Comparison of ENCODE assay signal across 10 cellular contexts in the genomic region with DNA sequence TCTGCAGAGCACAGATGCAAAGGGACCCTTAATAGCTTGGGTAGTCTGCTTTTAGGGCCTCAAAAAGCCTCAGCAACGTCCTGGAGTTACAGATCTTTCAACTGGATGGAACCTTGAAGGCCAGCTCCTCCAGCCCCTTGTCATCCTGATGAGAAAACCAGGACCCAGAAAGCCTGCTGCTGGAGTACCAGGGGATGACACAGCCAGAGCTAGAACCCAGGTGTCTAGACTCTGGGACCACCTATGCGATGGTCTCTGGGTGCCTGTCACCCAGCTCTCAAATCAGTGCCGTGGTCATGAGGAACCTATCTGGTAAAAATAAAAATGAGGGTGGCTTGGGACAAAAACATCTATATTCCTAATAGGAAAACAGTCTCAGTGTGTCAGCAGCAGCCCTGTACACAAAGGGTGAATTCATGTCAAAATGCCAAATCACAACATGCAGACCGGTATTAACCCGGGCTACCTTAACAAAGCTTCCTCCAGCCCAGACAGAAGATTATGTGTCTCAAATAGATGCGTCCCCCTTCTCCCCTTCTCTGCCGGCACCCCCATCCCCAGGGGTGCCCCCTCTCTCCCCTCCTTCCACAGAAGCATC. TPM values are rescaled to one million over a fixed set of nuclear protein-coding genes. Genes with fewer than 3 reads are reported as not detected.
DNase-seq lines count a peak whose midpoint lies in the region; ATAC-seq and TF ChIP-seq lines count a peak whose summit lies in the region.
"Had no signal": no experiment of that assay in that cellular context is flagged by ENCODE, and none has a peak within 500 bp of the region (broad histone marks: within the 10 kb centered on the region; RNA-seq: fewer than 3 reads in every experiment).

No MANE protein-coding gene starts in this region.

- no peak for ATAC-seq in HG02885 (IDR thresholded peaks at IDR 0.05; ENCODE audit: poor library complexity, unreplicated experiment)

- intact Hi-C loops in ascending aorta (cut with DNase I) (loop anchor here (5.0 kb wide), 1 partner anchor 95 kb away; no protein-coding TSS in a partner anchor), left ventricle myocardium inferior (cut with micrococcal nuclease) (no loop called here), spleen (cut with DNase I; ENCODE audit: low total_unique reads) (loop anchor here (10.0 kb wide), 1 partner anchor 138 kb away; no protein-coding TSS in a partner anchor)

- CTCF ChIA-PET in HEK293 (lab: Yijun Ruan, JAX) = interaction anchor here (1.2 to 1.6 kb wide), 2 partner anchors 143 to 211 kb away, joined by 3 read pairs; no protein-coding TSS in a partner anchor

- peak overlapping the region; percentile 69 for H3K27ac ChIP-seq in HEK293 (ENCODE audit: extremely low read depth, low read depth, low read length)
- H3K27ac ChIP-seq in ascending aorta = peak overlapping the region; percentile 97 to 99
- peak overlapping the region; percentile 85 for H3K27ac ChIP-seq in left ventricle myocardium inferior (replicated peaks)
- peak overlapping the region; percentile 27 to 82 (median 69) for H3K27ac ChIP-seq in spleen

- DNase-seq in ascending aorta (ENCODE audit: low spot score in 2 of 2) (peak in 1 of 2 donors; percentile 57), left ventricle myocardium inferior (no peak), spleen (no peak), NCI-H2081 treated with DMSO at 0.1 percent for 48 hours (lab: John Stamatoyannopoulos, UW) (no peak), NCI-H345 (lab: John Stamatoyannopoulos, UW) (no peak)
- no peak for DNase-seq in stimulated activated CD4-positive, alpha-beta T cell treated with anti-CD3 and anti-CD28 coated beads, Interleukin-15, amount 100 ng/mL, for 24 hours
- DNase-seq: activated CD4-positive, CD25-positive, alpha-beta regulatory T cell treated with anti-CD3 and anti-CD28 coated beads, Interleukin-2, amount 50 U/mL, for 72 hours; NCI-H1436 treated with DMSO at 0.1 percent for 48 hours had no signal

- H3K9me3 ChIP-seq in HEK293 (ENCODE audit: control insufficient read depth, insufficient read depth, low read depth, low read length) = no peaks in the 10 kb centered on the region
- H3K9me3 ChIP-seq in ascending aorta = no peaks in the 10 kb centered on the region
- H3K9me3 ChIP-seq in left ventricle myocardium inferior (replicated peaks) = no peaks in the 10 kb centered on the region
- no peaks in the 10 kb centered on the region for H3K9me3 ChIP-seq in spleen

- TF ChIP-seq POLR2A in spleen (IDR thresholded peaks at IDR 0.05) = no peak

- TF ChIP-seq CTCF in HEK293 (tag by site-specific recombination; IDR thresholded peaks at IDR 0.05) (no peak), ascending aorta (IDR thresholded peaks at IDR 0.05) (no peak), left ventricle myocardium inferior (IDR thresholded peaks at IDR 0.05; ENCODE audit: borderline replicate concordance) (no peak), spleen (IDR thresholded peaks at IDR 0.05 in 8 of 11, conservative IDR thresholded peaks at IDR 0.05 in 3 of 11) (no peak)

- POLR2A ChIA-PET in HEK293 (lab: Yijun Ruan, JAX) = interaction anchor here (0.6 to 1.1 kb wide), 2 partner anchors 18 to 30 kb away, joined by 3 to 5 read pairs; no protein-coding TSS in a partner anchor

- no peaks in the 10 kb centered on the region for H3K27me3 ChIP-seq in ascending aorta
- H3K27me3 ChIP-seq in left ventricle myocardium inferior (ENCODE audit: low read depth) = no peaks in the 10 kb centered on the region
- no peaks in the 10 kb centered on the region for H3K27me3 ChIP-seq in spleen (replicated peaks in 1 of 7)

- peaks cover 32% of the 10 kb centered on the region for H3K4me1 ChIP-seq in HEK293 (ENCODE audit: control insufficient read depth, insufficient read depth, low read length)
- peaks cover 31 to 75% of the 10 kb centered on the region in 2 donors for H3K4me1 ChIP-seq in ascending aorta
- peaks cover 76% of the 10 kb centered on the region for H3K4me1 ChIP-seq in left ventricle myocardium inferior
- peaks cover 49 to 88% (median 73%) of the 10 kb centered on the region in 6 donors for H3K4me1 ChIP-seq in spleen

- H3K36me3 ChIP-seq in HEK293 (ENCODE audit: control insufficient read depth in 2 of 2, insufficient read depth in 1 of 2, low read length in 2 of 2) (peaks cover 13 to 60% of the 10 kb centered on the region in 2 experiments), ascending aorta (peaks cover 13 to 25% of the 10 kb centered on the region in 2 donors), left ventricle myocardium inferior (peaks cover 20% of the 10 kb centered on the region), spleen (peaks cover 0 to 27% (median 0%) of the 10 kb centered on the region in 6 donors)

- 37 to 54% (median 45%) methylated on average over 6 to 7 of the region's 7 CpGs for WGBS in spleen, 5 donors

- H3K4me3 ChIP-seq in HEK293 (ENCODE audit: low read depth, low read length) (no peak overlapping the region), ascending aorta (peak overlapping the region; percentile 52 to 55), left ventricle myocardium inferior (peak overlapping the region; percentile 64), spleen (peak overlapping the region in 7 of 8 donors; percentile 3 to 60 (median 24))

TF ChIP-seq in HEK293, 187 proteins besides CTCF, POLR2A, EP300 and RAD21:
- peak; percentile 47; the same call in 1 of the 2 replicates for TF ChIP-seq ZNF223 (tag by site-specific recombination; IDR thresholded peaks at IDR 0.05)
- TF ChIP-seq ZNF140 (tag by site-specific recombination; IDR thresholded peaks at IDR 0.05) = no peak

RNA-seq across cellular contexts. Expression of a gene that starts 28.5 kb away (rescaled TPM):
- 76.5 TPM for total RNA-seq in ascending aorta
- total RNA-seq in left ventricle myocardium inferior = 19.3 TPM
- total RNA-seq in spleen = 10 to 100 TPM; 14.3 to 21.2 (median 16.2) TPM
- 1 to 10 TPM; 2.5 to 5.4 (median 4.6) TPM for polyA plus RNA-seq in spleen
